1 cellular context compared by ENCODE assay signal in the genomic region with DNA sequence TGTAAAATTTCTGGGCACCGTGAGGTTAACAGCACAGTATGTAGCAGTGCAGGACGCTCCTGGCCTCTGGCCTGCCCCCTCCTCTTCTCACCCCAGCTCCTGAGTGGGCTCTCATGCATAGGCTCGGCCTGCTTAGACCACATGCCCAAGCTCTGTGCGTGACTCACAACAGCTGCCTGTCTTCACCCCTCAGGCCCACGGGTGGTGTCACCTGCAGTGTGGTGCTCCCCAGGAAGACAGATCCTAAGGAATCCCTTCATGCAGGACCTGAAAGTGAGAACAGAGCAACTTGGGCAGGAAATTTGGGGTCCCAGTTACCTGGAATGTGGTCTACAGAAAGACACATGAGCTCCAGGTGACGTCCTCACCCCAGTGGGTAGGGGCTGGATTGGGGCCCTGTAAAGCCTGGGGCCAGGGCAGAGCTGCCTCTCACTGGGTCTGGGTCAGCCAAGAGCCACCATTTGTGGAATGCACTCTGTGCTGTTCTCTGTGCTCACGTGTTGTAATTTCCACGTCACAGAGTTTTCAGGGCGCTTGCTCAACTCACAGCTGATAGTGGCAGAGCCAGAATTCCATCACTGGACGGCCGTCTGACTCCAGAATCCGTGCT.
TF ChIP-seq lines count a peak whose summit lies in the region.

No MANE protein-coding gene starts in this region.

TF ChIP-seq in HepG2, 621 proteins besides CTCF, POLR2A, EP300 and RAD21 (continued from another document):
- TF ChIP-seq KIAA2018 (CRISPR knock-in tag; IDR thresholded peaks at IDR 0.05; ENCODE audit: borderline replicate concordance), result 0 out of 2 replicates have a peak, but pooled peaks have one; percentile 64
- TF ChIP-seq, protein P1, sequence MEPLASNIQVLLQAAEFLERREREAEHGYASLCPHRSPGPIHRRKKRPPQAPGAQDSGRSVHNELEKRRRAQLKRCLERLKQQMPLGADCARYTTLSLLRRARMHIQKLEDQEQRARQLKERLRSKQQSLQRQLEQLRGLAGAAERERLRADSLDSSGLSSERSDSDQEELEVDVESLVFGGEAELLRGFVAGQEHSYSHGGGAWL (CRISPR knock-in tag; IDR thresholded peaks at IDR 0.05), result 0 out of 2 replicates have a peak, but pooled peaks have one; percentile 22
- no peak for TF ChIP-seq ARNT (IDR thresholded peaks at IDR 0.05)
- TF ChIP-seq THAP11 (CRISPR knock-in tag; IDR thresholded peaks at IDR 0.05), result no peak
- no peak for TF ChIP-seq ATF5 (CRISPR knock-in tag; IDR thresholded peaks at IDR 0.05; ENCODE audit: low read depth)
- TF ChIP-seq ATM (IDR thresholded peaks at IDR 0.05; ENCODE audit: borderline replicate concordance), result no peak
- no peak for TF ChIP-seq CBX5 (CRISPR knock-in tag; IDR thresholded peaks at IDR 0.05; ENCODE audit: borderline replicate concordance)
- TF ChIP-seq, protein P2, sequence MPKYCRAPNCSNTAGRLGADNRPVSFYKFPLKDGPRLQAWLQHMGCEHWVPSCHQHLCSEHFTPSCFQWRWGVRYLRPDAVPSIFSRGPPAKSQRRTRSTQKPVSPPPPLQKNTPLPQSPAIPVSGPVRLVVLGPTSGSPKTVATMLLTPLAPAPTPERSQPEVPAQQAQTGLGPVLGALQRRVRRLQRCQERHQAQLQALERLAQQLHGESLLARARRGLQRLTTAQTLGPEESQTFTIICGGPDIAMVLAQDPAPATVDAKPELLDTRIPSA (CRISPR knock-in tag; IDR thresholded peaks at IDR 0.05; ENCODE audit: borderline replicate concordance), result no peak
- TF ChIP-seq ZNF274 (CRISPR knock-in tag; IDR thresholded peaks at IDR 0.05), result peak; percentile 59; the same call in 1 of the 2 replicates
- TF ChIP-seq ZNF580 (CRISPR knock-in tag; IDR thresholded peaks at IDR 0.05; ENCODE audit: borderline replicate concordance, low read depth), result no peak; the same call in 1 of the 2 replicates
- no peak for TF ChIP-seq ZNF761 (CRISPR knock-in tag; conservative IDR thresholded peaks at IDR 0.05)
